In genomic region chr11:113675565-113675964, GRCh38 we compare ENCODE assay signal across 1 cellular context.
TF ChIP-seq lines count a peak whose summit lies in the region.

No MANE protein-coding gene starts in this region.

TF ChIP-seq in IMR-90, 13 proteins besides CTCF, POLR2A, EP300 and RAD21:
- TF ChIP-seq BHLHE40 (IDR thresholded peaks at IDR 0.05; ENCODE audit: low read depth, low read length) (no peak), CHD1 (IDR thresholded peaks at IDR 0.05; ENCODE audit: low read depth, low read length) (no peak), RFX5 (IDR thresholded peaks at IDR 0.05; ENCODE audit: low read depth, low read length) (no peak), MAZ (IDR thresholded peaks at IDR 0.05; ENCODE audit: borderline replicate concordance, low read depth, low read length) (no peak), NFE2L2 (IDR thresholded peaks at IDR 0.05; ENCODE audit: low read depth, low read length) (no peak), MAFK (IDR thresholded peaks at IDR 0.05; ENCODE audit: low read depth, low read length) (no peak), SMC3 (IDR thresholded peaks at IDR 0.05; ENCODE audit: low read depth, low read length) (no peak), ELK1 (IDR thresholded peaks at IDR 0.05; ENCODE audit: borderline replicate concordance, low read depth, low read length) (no peak), USF2 (IDR thresholded peaks at IDR 0.05; ENCODE audit: low read depth, low read length) (no peak), CEBPB (IDR thresholded peaks at IDR 0.05; ENCODE audit: low read depth, low read length) (no peak), FOS (IDR thresholded peaks at IDR 0.05; ENCODE audit: low read depth, low read length) (no peak; the same call in 1 of the 2 replicates), MXI1 (IDR thresholded peaks at IDR 0.05; ENCODE audit: borderline replicate concordance, low read depth, low read length) (no peak), RCOR1 (IDR thresholded peaks at IDR 0.05; ENCODE audit: insufficient replicate concordance, low read length) (no peak)
